ENCODE assay signal across 9 cellular contexts in genomic region chr10:53726921-53727320, GRCh38.
"Had no signal": no experiment of that assay in that cellular context is flagged by ENCODE, and none has a peak within 500 bp of the region (broad histone marks: within the 10 kb centered on the region; RNA-seq: fewer than 3 reads in every experiment).

No MANE protein-coding gene starts in this region.

- ATAC-seq: HCT116, K562 had no signal

- DNase-seq: GM23248, H7, HFFc6, IMR-90, KG1 had no signal

- H3K4me3 Mint-ChIP-seq: HFFc6 had no signal

- H3K36me3 ChIP-seq: HAP-1 had no signal

- H2AFZ ChIP-seq: GM23248 had no signal

- H3K4me3 ChIP-seq: GM23248, HAP-1, K562 had no signal

- H3K4me1 ChIP-seq: HAP-1 had no signal

- H3K27ac ChIP-seq: GM23248, HL-60 had no signal

- H3K9me3 ChIP-seq: HAP-1 had no signal

- H3K27ac Mint-ChIP-seq: HFFc6 had no signal
